In the genomic region with DNA sequence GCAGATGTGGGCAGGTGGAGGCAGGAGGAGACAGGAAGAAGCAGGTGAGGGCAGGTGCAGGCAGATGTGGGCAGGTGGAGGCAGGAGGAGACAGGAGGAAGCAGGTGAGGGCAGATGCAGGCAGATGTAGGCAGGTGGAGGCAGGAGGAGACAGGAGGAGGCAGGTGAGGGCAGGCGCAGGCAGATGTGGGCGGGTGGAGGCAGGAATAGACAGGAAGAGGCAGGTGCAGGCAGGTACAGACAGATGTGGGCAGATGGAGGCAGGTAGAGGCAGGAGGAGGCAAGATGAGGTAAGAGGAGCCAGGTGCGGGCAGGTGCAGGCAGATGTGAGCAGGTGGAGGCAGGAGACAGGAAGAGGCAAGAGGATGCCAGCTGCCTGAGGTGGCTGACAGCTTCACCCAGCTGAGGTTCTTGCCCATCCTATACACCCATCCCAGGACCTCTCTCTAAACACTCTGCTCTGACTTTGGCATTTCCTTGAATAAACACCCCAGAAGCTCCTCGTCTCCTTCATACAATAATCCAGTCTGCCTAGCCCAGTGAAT, we compare ENCODE assay signal across 17 cellular contexts. TPM values are rescaled to one million over a fixed set of nuclear protein-coding genes. Genes with fewer than 3 reads are reported as not detected.
"Had no signal": no experiment of that assay in that cellular context is flagged by ENCODE, and none has a peak within 500 bp of the region (broad histone marks: within the 10 kb centered on the region; RNA-seq: fewer than 3 reads in every experiment).

No MANE protein-coding gene starts in this region.

- H3K27me3 ChIP-seq: right lobe of liver, suprapubic skin, upper lobe of left lung had no signal

- H3K4me3 Mint-ChIP-seq: activated B cell treated with CpG ODN at 0.5 μM for 24 hours; activated CD4-positive, alpha-beta T cell treated with anti-CD3 and anti-CD28 coated beads, Interleukin-2, amount 10 ng/mL, durations not matched to agents 24 days and 14 days; activated naive CD4-positive, alpha-beta T cell treated with anti-CD3 and anti-CD28 coated beads, Interleukin-2, amount 10 ng/mL, durations not matched to agents 7 days and 5 days; central memory CD8-positive, alpha-beta T cell; natural killer cell; T-helper 1 cell treated with Interleukin-12 subunit alpha and Interleukin-12 subunit beta and Interleukin-4 antibody, amounts not matched to agents 30 μg/mL and 1 μg/mL, for 36 hours had no signal

- FAIRE-seq: TTC549 had no signal

- H3K27ac Mint-ChIP-seq: activated B cell treated with CpG ODN at 0.5 μM for 24 hours; activated CD4-positive, alpha-beta T cell treated with anti-CD3 and anti-CD28 coated beads, Interleukin-2, amount 10 ng/mL, durations not matched to agents 24 days and 14 days; activated naive CD4-positive, alpha-beta T cell treated with anti-CD3 and anti-CD28 coated beads, Interleukin-2, amount 10 ng/mL, durations not matched to agents 7 days and 5 days; natural killer cell; T-helper 1 cell treated with Interleukin-12 subunit alpha and Interleukin-12 subunit beta and Interleukin-4 antibody, amounts not matched to agents 30 μg/mL and 1 μg/mL, for 36 hours had no signal

- DNase-seq: activated B cell treated with CpG ODN at 0.5 μM for 24 hours; activated CD4-positive, alpha-beta T cell treated with anti-CD3 and anti-CD28 coated beads, Interleukin-2, amount 10 ng/mL, durations not matched to agents 24 days and 14 days; activated naive CD4-positive, alpha-beta T cell treated with anti-CD3 and anti-CD28 coated beads, Interleukin-2, amount 10 ng/mL, durations not matched to agents 7 days and 5 days; dermis blood vessel endothelial cell; natural killer cell; nucleus accumbens; spleen; stimulated activated CD4-positive, alpha-beta T cell treated with anti-CD3 and anti-CD28 coated beads, Interleukin-1b, Interleukin-23, amount 100 ng/mL, for 48 hours; stimulated activated naive CD4-positive, alpha-beta T cell; upper lobe of left lung had no signal

- ATAC-seq: esophagus mucosa, natural killer cell, right lobe of liver had no signal

- H3K36me3 Mint-ChIP-seq: activated naive CD4-positive, alpha-beta T cell treated with anti-CD3 and anti-CD28 coated beads, Interleukin-2, amount 10 ng/mL, durations not matched to agents 7 days and 5 days; natural killer cell had no signal

- H3K4me1 ChIP-seq: prostate gland, right lobe of liver, upper lobe of left lung had no signal

- H3K4me3 ChIP-seq: prostate gland, right lobe of liver, spleen, suprapubic skin, upper lobe of left lung had no signal

- H3K4me1 Mint-ChIP-seq: activated B cell treated with CpG ODN at 0.5 μM for 24 hours; activated CD4-positive, alpha-beta T cell treated with anti-CD3 and anti-CD28 coated beads, Interleukin-2, amount 10 ng/mL, durations not matched to agents 24 days and 14 days; activated naive CD4-positive, alpha-beta T cell treated with anti-CD3 and anti-CD28 coated beads, Interleukin-2, amount 10 ng/mL, durations not matched to agents 7 days and 5 days; central memory CD8-positive, alpha-beta T cell; natural killer cell had no signal

- H3K36me3 ChIP-seq: prostate gland, right lobe of liver, suprapubic skin had no signal

- H3K9me3 Mint-ChIP-seq: activated B cell treated with CpG ODN at 0.5 μM for 24 hours; activated CD4-positive, alpha-beta T cell treated with anti-CD3 and anti-CD28 coated beads, Interleukin-2, amount 10 ng/mL, durations not matched to agents 24 days and 14 days; activated naive CD4-positive, alpha-beta T cell treated with anti-CD3 and anti-CD28 coated beads, Interleukin-2, amount 10 ng/mL, durations not matched to agents 7 days and 5 days; central memory CD8-positive, alpha-beta T cell; natural killer cell; T-helper 1 cell treated with Interleukin-12 subunit alpha and Interleukin-12 subunit beta and Interleukin-4 antibody, amounts not matched to agents 30 μg/mL and 1 μg/mL, for 36 hours had no signal

- H3K9me3 ChIP-seq: prostate gland, right lobe of liver, spleen, suprapubic skin, upper lobe of left lung had no signal

- H3K27ac ChIP-seq: prostate gland, right lobe of liver, spleen, suprapubic skin, upper lobe of left lung had no signal

RNA-seq across cellular contexts. Expression of gene CLRN3, which starts 47.1 kb away (rescaled TPM):
- total RNA-seq: activated B cell treated with CpG ODN at 0.5 μM for 24 hours; activated CD4-positive, alpha-beta T cell treated with anti-CD3 and anti-CD28 coated beads, Interleukin-2, amount 10 ng/mL, durations not matched to agents 24 days and 14 days; dermis blood vessel endothelial cell; esophagus mucosa; natural killer cell; prostate gland; suprapubic skin had no signal
